In the genomic region with DNA sequence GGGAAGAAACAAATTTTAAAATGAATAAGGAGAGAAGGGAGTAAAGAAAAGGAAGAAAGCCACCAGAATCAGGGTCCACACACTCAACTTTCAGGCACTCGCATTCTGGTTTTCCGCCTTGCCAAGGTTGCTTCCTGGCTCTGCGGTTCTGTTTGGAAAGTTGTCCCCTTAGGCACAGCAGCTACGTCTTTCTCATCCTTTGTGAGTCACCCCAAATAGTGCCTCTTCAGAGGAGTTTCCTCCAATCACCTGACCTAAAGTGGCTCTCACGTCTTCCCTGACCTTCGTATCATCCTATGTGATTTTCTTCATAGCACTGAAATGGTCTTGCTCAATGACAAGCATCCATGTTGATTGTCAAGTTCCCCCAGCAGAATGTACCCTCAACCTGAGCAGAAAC, we compare ENCODE assay signal across 26 cellular contexts.
DNase-seq lines count a peak whose midpoint lies in the region; ATAC-seq, FAIRE-seq and TF ChIP-seq lines count a peak whose summit lies in the region.
"Had no signal": no experiment of that assay in that cellular context is flagged by ENCODE, and none has a peak within 500 bp of the region (broad histone marks: within the 10 kb centered on the region; RNA-seq: fewer than 3 reads in every experiment).

No MANE protein-coding gene starts in this region.

- CTCF ChIA-PET in MCF 10A (lab: Yijun Ruan, JAX), result interaction anchor here (0.6 kb wide), 2 partner anchors 27 to 1236 kb away, joined by 3 read pairs; no protein-coding TSS in a partner anchor

- TF ChIP-seq CTCF in MCF 10A (IDR thresholded peaks at IDR 0.05; ENCODE audit: unreplicated experiment), result no peak
- no peak for TF ChIP-seq CTCF in breast epithelium (IDR thresholded peaks at IDR 0.05)
- TF ChIP-seq CTCF in bronchial epithelial cell (IDR thresholded peaks at IDR 0.05; ENCODE audit: insufficient read depth, low read length, severe bottlenecking), result no peak
- no peak for TF ChIP-seq CTCF in foreskin keratinocyte (conservative IDR thresholded peaks at IDR 0.05)
- no peak for TF ChIP-seq CTCF in nephron progenitor cell (IDR thresholded peaks at IDR 0.05)

- H3K4me1 ChIP-seq in breast epithelium (no peaks in the 10 kb centered on the region), foreskin keratinocyte (peaks cover 7% of the 10 kb centered on the region)
- H3K4me1 ChIP-seq: BLaER1, HAP-1 had no signal

- POLR2A ChIA-PET in MCF 10A (lab: Yijun Ruan, JAX), result no interaction called here

- peak; percentile 81 for ATAC-seq in foreskin keratinocyte
- ATAC-seq: CD8-positive, alpha-beta T cell; GM23338 had no signal

- TF ChIP-seq POLR2A in breast epithelium (IDR thresholded peaks at IDR 0.05), result no peak

- H3K27ac Mint-ChIP-seq in MCF 10A (ENCODE audit: low read depth, unreplicated experiment), result no peak overlapping the region
- peak overlapping the region; percentile 96 for H3K27ac Mint-ChIP-seq in nephron progenitor cell
- H3K27ac Mint-ChIP-seq: B cell; CD4-positive, CD25-positive, alpha-beta regulatory T cell; CD8-positive, alpha-beta T cell; GM23338; HFFc6 had no signal

- no TSS peak for BruUV-seq in MCF 10A (replicated peaks; lab: Mats Ljungman, UMichigan)

- H3K27ac ChIP-seq in breast epithelium (no peak overlapping the region), foreskin keratinocyte (no peak overlapping the region)
- H3K27ac ChIP-seq: 22Rv1, BLaER1, C4-2B had no signal

- intact Hi-C loops in MCF 10A (cut with micrococcal nuclease) (loop anchor here (10.0 kb wide), 1 partner anchor 605 kb away; the partner anchor contains the start of gene PLXNC1), breast epithelium (cut with DNase I; ENCODE audit: low total_unique reads) (loop anchor here (10.0 kb wide), 1 partner anchor 605 kb away; the partner anchor contains the start of gene PLXNC1)

- H3K9me3 ChIP-seq in breast epithelium, result no peaks in the 10 kb centered on the region
- H3K9me3 ChIP-seq: BLaER1, HAP-1 had no signal

- DNase-seq in MCF 10A (ENCODE audit: unreplicated experiment), result peak; percentile 19
- DNase-seq in breast epithelium (ENCODE audit: low spot score in 2 of 2), result no peak
- peak; percentile 43 for DNase-seq in bronchial epithelial cell (ENCODE audit: low read depth)
- peak in 1 of 2 donors; percentile 49 for DNase-seq in foreskin keratinocyte
- DNase-seq in nephron progenitor cell, result no peak
- no peak for DNase-seq in retina
- no peak for DNase-seq in NCI-H2227 treated with DMSO at 0.1 percent for 48 hours (lab: John Stamatoyannopoulos, UW)
- DNase-seq in COLO829 (ENCODE audit: low spot score), result no peak
- DNase-seq: CD4-positive, CD25-positive, alpha-beta regulatory T cell; CD8-positive, alpha-beta T cell; DMS 273 treated with DMSO at 0.1 percent for 48 hours; DMS79; EL; GF-D8; HFFc6 had no signal

- H3K27me3 Mint-ChIP-seq in MCF 10A (ENCODE audit: insufficient read depth, unreplicated experiment) (no peaks in the 10 kb centered on the region), nephron progenitor cell (ENCODE audit: low read depth, poor library complexity) (no peaks in the 10 kb centered on the region)
- H3K27me3 Mint-ChIP-seq: B cell had no signal

- peak; percentile 28 for FAIRE-seq in bronchial epithelial cell (lab: Jason Lieb, UNC)
- FAIRE-seq: A204.1, D721Med, GM12892, GM19239, H54 had no signal

- H3K27me3 ChIP-seq in breast epithelium, result no peaks in the 10 kb centered on the region
- H3K27me3 ChIP-seq in bronchial epithelial cell (ENCODE audit: control insufficient read depth, insufficient read depth, low read length), result no peaks in the 10 kb centered on the region
- H3K27me3 ChIP-seq in foreskin keratinocyte, result no peaks in the 10 kb centered on the region
- H3K27me3 ChIP-seq: BLaER1 had no signal

- H3K4me1 Mint-ChIP-seq in MCF 10A (ENCODE audit: insufficient read depth, unreplicated experiment) (peaks cover 13% of the 10 kb centered on the region), nephron progenitor cell (peaks cover 82% of the 10 kb centered on the region)
- H3K4me1 Mint-ChIP-seq: B cell; CD4-positive, CD25-positive, alpha-beta regulatory T cell; GM23338 had no signal

- no peak overlapping the region for H3K4me3 Mint-ChIP-seq in MCF 10A (ENCODE audit: unreplicated experiment)
- H3K4me3 Mint-ChIP-seq in nephron progenitor cell, result peak overlapping the region; percentile 31
- H3K4me3 Mint-ChIP-seq: B cell; CD4-positive, CD25-positive, alpha-beta regulatory T cell; CD8-positive, alpha-beta T cell; GM23338; HFFc6 had no signal

- H3K36me3 ChIP-seq in breast epithelium (no peaks in the 10 kb centered on the region), bronchial epithelial cell (ENCODE audit: control insufficient read depth, insufficient read depth, low read length) (no peaks in the 10 kb centered on the region)
- H3K36me3 ChIP-seq: BLaER1, HAP-1 had no signal

- H3K9me3 Mint-ChIP-seq in MCF 10A (ENCODE audit: unreplicated experiment), result no peaks in the 10 kb centered on the region
- peaks cover 12% of the 10 kb centered on the region for H3K9me3 Mint-ChIP-seq in nephron progenitor cell
- H3K9me3 Mint-ChIP-seq: CD4-positive, CD25-positive, alpha-beta regulatory T cell; CD8-positive, alpha-beta T cell; GM23338; HFFc6 had no signal

- no peak overlapping the region for H3K4me3 ChIP-seq in breast epithelium
- no peak overlapping the region for H3K4me3 ChIP-seq in bronchial epithelial cell (ENCODE audit: low read depth, low read length)
- H3K4me3 ChIP-seq: BLaER1, GM23338, HAP-1 had no signal

- H3K36me3 Mint-ChIP-seq in MCF 10A (ENCODE audit: insufficient read depth, unreplicated experiment) (no peaks in the 10 kb centered on the region), nephron progenitor cell (ENCODE audit: low read depth) (peaks cover 8% of the 10 kb centered on the region)
- H3K36me3 Mint-ChIP-seq: CD4-positive, CD25-positive, alpha-beta regulatory T cell; CD8-positive, alpha-beta T cell had no signal

Comparison
In these comparisons a context has a peak if more than half of its experiments do, and no peak if none do; other contexts are left out.
1. DNase-seq: peak in MCF 10A (single experiment) and bronchial epithelial cell (single experiment); none in breast epithelium (0 of 2), nephron progenitor cell (single experiment), retina (single experiment), NCI-H2227 treated with DMSO at 0.1 percent for 48 hours (single experiment) and COLO829 (single experiment).